ENCODE assay signal across 9 cellular contexts in the genomic region with DNA sequence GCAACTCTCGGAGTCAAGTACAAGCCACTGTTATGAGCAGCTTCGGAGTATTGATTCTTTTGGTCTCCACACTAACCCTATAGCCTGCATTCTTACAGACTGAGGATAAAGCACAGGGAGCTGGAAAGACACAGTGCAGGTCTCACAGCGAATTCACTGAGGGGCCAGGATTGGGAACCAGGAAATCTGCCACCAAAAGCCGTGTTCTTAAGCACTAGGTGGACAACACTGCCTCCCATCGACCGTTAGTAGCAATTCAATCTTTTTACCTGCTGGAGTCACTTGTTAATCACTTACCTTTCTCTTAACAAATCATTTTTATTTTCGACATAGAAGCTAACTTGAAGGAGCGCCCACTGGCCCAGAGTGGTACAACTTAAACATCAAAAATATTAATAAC. TPM values are rescaled to one million over a fixed set of nuclear protein-coding genes. Genes with fewer than 3 reads are reported as not detected.
DNase-seq lines count a peak whose midpoint lies in the region; ATAC-seq and TF ChIP-seq lines count a peak whose summit lies in the region.
"Had no signal": no experiment of that assay in that cellular context is flagged by ENCODE, and none has a peak within 500 bp of the region (broad histone marks: within the 10 kb centered on the region; RNA-seq: fewer than 3 reads in every experiment).

No MANE protein-coding gene starts in this region.

- H3K9me3 ChIP-seq in mammary epithelial cell (replicated peaks; ENCODE audit: insufficient read depth, low read length): no peaks in the 10 kb centered on the region

- no peaks in the 10 kb centered on the region for H3K4me1 ChIP-seq in mammary epithelial cell (ENCODE audit: insufficient read depth, low read length)

- no peaks in the 10 kb centered on the region for H3K36me3 Mint-ChIP-seq in mesothelial cell of epicardium
- H3K36me3 Mint-ChIP-seq: activated naive CD8-positive, alpha-beta T cell treated with anti-CD3 and anti-CD28 coated beads, Interleukin-2, amount 10 ng/mL, durations not matched to agents 7 days and 5 days had no signal

- dilution Hi-C loops in mammary epithelial cell (cut with HindIII; ENCODE audit: low sequenced_read_pairs): no loop called here

- H3K27me3 ChIP-seq in mammary epithelial cell (ENCODE audit: insufficient read depth, low read length): no peaks in the 10 kb centered on the region

- H3K27me3 Mint-ChIP-seq in mesothelial cell of epicardium (ENCODE audit: low read depth): peaks cover 29% of the 10 kb centered on the region

- no peak overlapping the region for H3K27ac ChIP-seq in mammary epithelial cell (ENCODE audit: insufficient read depth, low read depth, low read length)

- in situ Hi-C loops in mammary epithelial cell (cut with MboI; ENCODE audit: low sequenced_read_pairs in 2 of 2): no loop called here

- no peak overlapping the region for H3K4me3 Mint-ChIP-seq in mesothelial cell of epicardium
- H3K4me3 Mint-ChIP-seq: activated naive CD8-positive, alpha-beta T cell treated with anti-CD3 and anti-CD28 coated beads, Interleukin-2, amount 10 ng/mL, durations not matched to agents 7 days and 5 days had no signal

- no peaks in the 10 kb centered on the region for H4K20me1 ChIP-seq in mammary epithelial cell (ENCODE audit: insufficient read depth, low read length)

- H3K9me3 Mint-ChIP-seq in mesothelial cell of epicardium: no peaks in the 10 kb centered on the region
- H3K9me3 Mint-ChIP-seq: activated naive CD8-positive, alpha-beta T cell treated with anti-CD3 and anti-CD28 coated beads, Interleukin-2, amount 10 ng/mL, durations not matched to agents 7 days and 5 days had no signal

- no peak overlapping the region for H3K27ac Mint-ChIP-seq in mesothelial cell of epicardium
- H3K27ac Mint-ChIP-seq: activated naive CD8-positive, alpha-beta T cell treated with anti-CD3 and anti-CD28 coated beads, Interleukin-2, amount 10 ng/mL, durations not matched to agents 7 days and 5 days had no signal

- BruUV-seq in mammary epithelial cell (replicated peaks; lab: Mats Ljungman, UMichigan): no TSS peak

- H3K4me3 ChIP-seq in mammary epithelial cell (replicated peaks in 1 of 3; ENCODE audit: insufficient read depth in 1 of 3, low read depth in 2 of 3, low read length in 3 of 3): no peak overlapping the region

- H3K79me2 ChIP-seq in mammary epithelial cell (ENCODE audit: insufficient read depth, low read length): no peaks in the 10 kb centered on the region

- 19% methylated on average over 8 of the region's 8 CpGs for WGBS in mammary epithelial cell (ENCODE audit: low coverage, missing lambda C conversion rate)

- H3K9ac ChIP-seq in mammary epithelial cell (ENCODE audit: insufficient read depth, low read length): no peak overlapping the region

- no peak overlapping the region for H3K4me2 ChIP-seq in mammary epithelial cell (ENCODE audit: insufficient read depth, low read depth, low read length)

- intact Hi-C loops in mammary epithelial cell (cut with micrococcal nuclease): loop anchor here (1.0 to 2.0 kb wide), 3 partner anchors 43 to 239 kb away; no protein-coding TSS in a partner anchor

- no peaks in the 10 kb centered on the region for H3K4me1 Mint-ChIP-seq in mesothelial cell of epicardium

- no peak overlapping the region for H2AFZ ChIP-seq in mammary epithelial cell (ENCODE audit: low read depth, low read length)

- CTCF ChIA-PET in mammary epithelial cell (lab: Charles Lee; ENCODE audit: low non-redundant PET): interaction anchor here (0.6 kb wide), 2 partner anchors 9 to 20 kb away, joined by 3 to 4 read pairs; partner anchors contain the start of gene HAUS5

- H3K36me3 ChIP-seq in mammary epithelial cell (ENCODE audit: insufficient read depth, low read length): no peaks in the 10 kb centered on the region

- DNase-seq in stimulated activated CD4-positive, alpha-beta T cell treated with anti-CD3 and anti-CD28 coated beads, Interleukin-15, amount 100 ng/mL, for 24 hours: peak; percentile 34
- DNase-seq in stimulated activated CD4-positive, alpha-beta T cell treated with anti-CD3 and anti-CD28 coated beads, Interleukin-2, amount 100 ng/mL, for 48 hours: no peak
- DNase-seq in NCI-H1694 treated with DMSO at 0.1 percent for 48 hours (lab: John Stamatoyannopoulos, UW): peak; percentile 58
- DNase-seq in mammary epithelial cell: peak; percentile 24
- no peak for DNase-seq in mesothelial cell of epicardium (ENCODE audit: low spot score in 2 of 2, unreplicated experiment in 2 of 2)
- DNase-seq: activated naive CD8-positive, alpha-beta T cell treated with anti-CD3 and anti-CD28 coated beads, Interleukin-2, amount 10 ng/mL, durations not matched to agents 7 days and 5 days had no signal

- peak; percentile 39 to 76 for TF ChIP-seq CTCF in mammary epithelial cell (conservative IDR thresholded peaks at IDR 0.05 in 1 of 2, IDR thresholded peaks at IDR 0.05 in 1 of 2; ENCODE audit: extremely low read depth in 1 of 2, insufficient read depth in 1 of 2, low read depth in 1 of 2, low read length in 2 of 2)
- peak; percentile 40 for TF ChIP-seq CTCF in mesothelial cell of epicardium (IDR thresholded peaks at IDR 0.05; ENCODE audit: unreplicated experiment)

- ATAC-seq in GM18867 (IDR thresholded peaks at IDR 0.05; ENCODE audit: unreplicated experiment) (no peak), HG02973 (IDR thresholded peaks at IDR 0.05; ENCODE audit: unreplicated experiment) (no peak), HG03097 (IDR thresholded peaks at IDR 0.05; ENCODE audit: low FRiP score, unreplicated experiment) (no peak)

RNA-seq across cellular contexts. Expression of gene PMIS2, which starts 6.3 kb away (rescaled TPM):
- total RNA-seq in mammary epithelial cell (not detected), mesothelial cell of epicardium (not detected in 3 replicates)
- polyA plus RNA-seq in mammary epithelial cell: not detected
- polyA minus RNA-seq in mammary epithelial cell: not detected
- total RNA-seq: activated naive CD8-positive, alpha-beta T cell treated with anti-CD3 and anti-CD28 coated beads, Interleukin-2, amount 10 ng/mL, durations not matched to agents 7 days and 5 days had no signal

RNA-seq across cellular contexts. Expression of gene HAUS5, which starts 20.3 kb away (rescaled TPM):
- 10 to 100 TPM in 1 of 2 donors, 1 to 10 TPM in 1; 6.5 to 28.0 TPM for total RNA-seq in mammary epithelial cell
- 8.6 TPM for polyA plus RNA-seq in mammary epithelial cell
- 57.3 TPM for polyA minus RNA-seq in mammary epithelial cell
- total RNA-seq in mesothelial cell of epicardium: 28.7 to 33.8 TPM (median 29.0 TPM) in 3 replicates

RNA-seq across cellular contexts. Expression of gene ATP4A, which starts 28.8 kb away (rescaled TPM):
- total RNA-seq in mammary epithelial cell (not detected), mesothelial cell of epicardium (0.11 to 0.22 TPM (median 0.16 TPM) in 3 replicates)
- not detected for polyA plus RNA-seq in mammary epithelial cell
- not detected for polyA minus RNA-seq in mammary epithelial cell
- total RNA-seq: activated naive CD8-positive, alpha-beta T cell treated with anti-CD3 and anti-CD28 coated beads, Interleukin-2, amount 10 ng/mL, durations not matched to agents 7 days and 5 days had no signal

RNA-seq across cellular contexts. Expression of gene RBM42, which starts 36.6 kb away (rescaled TPM):
- total RNA-seq in mammary epithelial cell: 10 to 100 TPM; 40.2 to 78.5 TPM
- 49.1 TPM for polyA plus RNA-seq in mammary epithelial cell
- polyA minus RNA-seq in mammary epithelial cell: 35.3 TPM
- 63.7 to 70.6 TPM (median 66.4 TPM) in 3 replicates for total RNA-seq in mesothelial cell of epicardium

RNA-seq across cellular contexts. Expression of gene TMEM147, which starts 46.8 kb away (rescaled TPM):
- total RNA-seq in mammary epithelial cell (10 to 100 TPM; 79.4 to 99.0 TPM), mesothelial cell of epicardium (82.2 to 82.7 TPM (median 82.3 TPM) in 3 replicates)
- 145 TPM for polyA plus RNA-seq in mammary epithelial cell
- polyA minus RNA-seq in mammary epithelial cell: 124 TPM

Comparison
In these comparisons a context has a peak if more than half of its experiments do, and no peak if none do; other contexts are left out.
1. DNase-seq: peak in stimulated activated CD4-positive, alpha-beta T cell treated with anti-CD3 and anti-CD28 coated beads, Interleukin-15, amount 100 ng/mL, for 24 hours (single experiment), NCI-H1694 treated with DMSO at 0.1 percent for 48 hours (single experiment) and mammary epithelial cell (single experiment); none in stimulated activated CD4-positive, alpha-beta T cell treated with anti-CD3 and anti-CD28 coated beads, Interleukin-2, amount 100 ng/mL, for 48 hours (0 of 2) and mesothelial cell of epicardium (0 of 2).